11 cellular contexts compared by ENCODE assay signal in genomic region chr10:122127943-122128342, GRCh38.
DNase-seq lines count a peak whose midpoint lies in the region; ATAC-seq lines count a peak whose summit lies in the region.
"Had no signal": no experiment of that assay in that cellular context is flagged by ENCODE, and none has a peak within 500 bp of the region (broad histone marks: within the 10 kb centered on the region; RNA-seq: fewer than 3 reads in every experiment).

No MANE protein-coding gene starts in this region.

- H3K36me3 ChIP-seq in skeletal muscle satellite cell (ENCODE audit: insufficient read depth, low read length) = no peaks in the 10 kb centered on the region

- H3K9me3 ChIP-seq in skeletal muscle satellite cell (replicated peaks; ENCODE audit: low read length) = no peaks in the 10 kb centered on the region

- peak overlapping the region; percentile 61 for H3K4me3 ChIP-seq in skeletal muscle satellite cell (ENCODE audit: low read length)

- DNase-seq in ELF-1 (ENCODE audit: low read depth, low spot score) (peak; percentile 31), amniotic epithelial cell (ENCODE audit: low read depth) (peak; percentile 32), iris pigment epithelial cell (ENCODE audit: low read depth) (peak; percentile 48), NCI-H748 (lab: John Stamatoyannopoulos, UW; ENCODE audit: unreplicated experiment) (no peak), GM19238 (ENCODE audit: insufficient read length, low spot score) (no peak)
- no peak for DNase-seq in activated CD4-positive, alpha-beta T cell treated with anti-CD3 and anti-CD28 coated beads, Interleukin-2, amount 50 U/mL, for 4 hours
- DNase-seq: activated T-cell treated with anti-CD3 and anti-CD28 coated beads, Interleukin-2, amount 50 U/mL, for 48 hours; DND-41; substantia nigra had no signal

- H3K27me3 ChIP-seq in skeletal muscle satellite cell (ENCODE audit: control insufficient read depth, insufficient read depth, low read length) = no peaks in the 10 kb centered on the region

- peak overlapping the region; percentile 28 for H3K9ac ChIP-seq in skeletal muscle satellite cell (ENCODE audit: low read depth, low read length)

- ATAC-seq in GM21825 (IDR thresholded peaks at IDR 0.05; ENCODE audit: unreplicated experiment) = no peak

- peaks cover 23% of the 10 kb centered on the region for H3K4me1 ChIP-seq in skeletal muscle satellite cell (ENCODE audit: control insufficient read depth, insufficient read depth, low read length)

- peak overlapping the region; percentile 84 for H3K4me2 ChIP-seq in skeletal muscle satellite cell (ENCODE audit: low read length)

Comparison
In these comparisons a context has a peak if more than half of its experiments do, and no peak if none do; other contexts are left out.
1. DNase-seq: peak in ELF-1 (single experiment), amniotic epithelial cell (single experiment) and iris pigment epithelial cell (single experiment); none in NCI-H748 (single experiment), activated CD4-positive, alpha-beta T cell treated with anti-CD3 and anti-CD28 coated beads, Interleukin-2, amount 50 U/mL, for 4 hours (0 of 2) and GM19238 (single experiment).